1 cellular context compared by ENCODE assay signal in the genomic region with DNA sequence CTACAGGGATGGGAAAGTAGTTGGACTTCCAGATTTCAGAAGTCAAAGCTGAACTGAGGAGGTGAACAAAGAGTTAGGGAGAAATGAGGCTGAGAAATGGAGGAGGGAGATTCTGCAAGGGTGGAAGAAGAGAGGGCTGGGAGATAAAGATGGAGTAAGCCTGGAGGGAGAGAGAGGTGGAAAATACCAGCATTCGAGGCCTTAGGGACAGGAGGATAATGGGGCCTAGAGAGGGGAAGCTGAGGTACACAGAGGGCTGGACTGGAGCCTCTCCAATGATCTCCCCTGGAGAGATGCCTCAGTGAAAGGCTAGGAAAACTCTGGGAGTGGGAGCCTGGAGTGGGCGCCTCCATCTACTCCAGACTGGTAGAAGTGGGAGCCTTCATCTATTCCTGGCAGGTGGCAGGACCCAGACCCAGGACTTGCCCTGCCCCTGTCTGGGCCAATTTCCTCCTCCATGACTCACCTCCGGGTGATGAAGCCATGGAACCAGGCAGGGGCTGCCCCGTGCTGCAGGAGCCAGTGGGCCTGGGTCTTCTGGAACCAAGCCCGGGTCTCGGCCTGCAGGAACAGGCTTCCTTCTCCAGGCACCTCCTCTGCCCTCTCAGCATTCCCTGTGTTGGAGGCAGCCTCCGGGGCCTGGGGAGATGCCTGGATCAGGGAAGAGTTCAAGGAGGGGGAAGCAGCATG.
A peak's percentile ranks its signal among the peaks of the same experiment; 100 is the strongest.
TF ChIP-seq lines count a peak whose summit lies in the region.

No MANE protein-coding gene starts in this region.

TF ChIP-seq in endothelial cell of umbilical vein, 7 proteins besides CTCF, POLR2A, EP300 and RAD21 (continued from another document):
- peak; percentile 29 for TF ChIP-seq POLR2AphosphoS5 (IDR thresholded peaks at IDR 0.05; ENCODE audit: insufficient read depth, low read depth, low read length)
- no peak for TF ChIP-seq GATA2 (IDR thresholded peaks at IDR 0.05; ENCODE audit: insufficient read depth, insufficient read length, low read depth, low read length)
TF ChIP-seq in endothelial cell of umbilical vein: peak in this region for 1.
